8 cellular contexts compared by ENCODE assay signal in genomic region chr4:186144596-186145569, GRCh38. TPM values are rescaled to one million over a fixed set of nuclear protein-coding genes. Genes with fewer than 3 reads are reported as not detected.
DNase-seq lines count a peak whose midpoint lies in the region; ATAC-seq and TF ChIP-seq lines count a peak whose summit lies in the region.

No MANE protein-coding gene starts in this region.

- DNase-seq in activated naive CD4-positive, alpha-beta T cell treated with Interleukin-2 at 50 U/mL for 16 hours, result peak; percentile 9
- no peak for DNase-seq in activated naive CD4-positive, alpha-beta T cell (lab: John Stamatoyannopoulos, UW)
- DNase-seq in SK-N-SH, result peak; percentile 92
- DNase-seq in dorsolateral prefrontal cortex, result peak in 8 of 10 donors; percentile 33 to 72 (median 60)
- DNase-seq in lower leg skin (ENCODE audit: low spot score in 2 of 2), result peak; percentile 27 to 92
- peak; percentile 25 for DNase-seq in stimulated activated naive CD8-positive, alpha-beta T cell treated with anti-CD3 and anti-CD28 coated beads, Interleukin-15, Interleukin-2, amounts not matched to agents 100 U/mL and 50 U/mL, for 24 hours
- DNase-seq in GM19240 (ENCODE audit: insufficient read length, low spot score), result no peak

- peak overlapping the region; percentile 83 for H3K4me2 ChIP-seq in SK-N-SH

- POLR2A ChIA-PET in SK-N-SH (lab: Yijun Ruan, JAX), result interaction anchor here (0.9 kb wide), 1 partner anchor 105 kb away, joined by 3 read pairs; no protein-coding TSS in a partner anchor

- H3F3A ChIP-seq in SK-N-SH (replicated peaks; ENCODE audit: insufficient read depth), result no peaks in the 10 kb centered on the region

- no peaks in the 10 kb centered on the region for H3K79me2 ChIP-seq in SK-N-SH (ENCODE audit: insufficient read depth)

- CTCF ChIA-PET in SK-N-SH (lab: Yijun Ruan, JAX), result interaction anchor here (1.2 to 2.7 kb wide), 2 partner anchors 8 to 17 kb away, joined by 3 to 15 read pairs; no protein-coding TSS in a partner anchor

- H3K36me3 ChIP-seq in SK-N-SH (replicated peaks in 1 of 2; ENCODE audit: control insufficient read depth in 1 of 2, insufficient read depth in 2 of 2, low read length in 1 of 2), result no peaks in the 10 kb centered on the region

- H3K9ac ChIP-seq in SK-N-SH, result no peak overlapping the region

- peak overlapping the region; percentile 92 for H2AFZ ChIP-seq in SK-N-SH (ENCODE audit: low read depth)

- intact Hi-C loops in dorsolateral prefrontal cortex (cut with DNase I), result loop anchor here in 1 of 2 donors (2.0 kb wide), 1 partner anchor 46 kb away; the partner anchor contains the start of gene CYP4V2
- intact Hi-C loops in lower leg skin (cut with DNase I; ENCODE audit: low total_unique reads), result no loop called here

- TF ChIP-seq EP300 in SK-N-SH (IDR thresholded peaks at IDR 0.05; ENCODE audit: borderline replicate concordance in 1 of 2, low read depth in 1 of 2, low read length in 1 of 2), result no peak

- no peaks in the 10 kb centered on the region for H3K9me3 ChIP-seq in SK-N-SH

- WGBS in SK-N-SH (ENCODE audit: low lambda C conversion rate), result 8% methylated on average over 11 of the region's 108 CpGs
- 1% methylated on average over 38 to 40 of the region's 108 CpGs for WGBS in lower leg skin, 2 donors

- TF ChIP-seq POLR2A in lower leg skin (IDR thresholded peaks at IDR 0.05), result no peak

- no peaks in the 10 kb centered on the region for H3K9me2 ChIP-seq in SK-N-SH

- H3K27me3 ChIP-seq in SK-N-SH (ENCODE audit: insufficient read depth), result 0 out of 2 replicates have a peak, but pooled peaks cover 6% of the 10 kb centered on the region
- peaks cover 0 to 13% (median 0%) of the 10 kb centered on the region in 45 donors for H3K27me3 ChIP-seq in dorsolateral prefrontal cortex

- peak overlapping the region in 1 of 2 experiments; percentile 62; a peak in 1 of 4 replicates for H3K27ac ChIP-seq in SK-N-SH (ENCODE audit: low read depth in 2 of 2, low read length in 1 of 2)
- peak overlapping the region in 57 of 59 donors; percentile 12 to 95 (median 85) for H3K27ac ChIP-seq in dorsolateral prefrontal cortex

- TF ChIP-seq RAD21 in SK-N-SH (IDR thresholded peaks at IDR 0.05; ENCODE audit: low read length), result no peak

- no peak for TF ChIP-seq CTCF in SK-N-SH (IDR thresholded peaks at IDR 0.05)
- TF ChIP-seq CTCF in dorsolateral prefrontal cortex (IDR thresholded peaks at IDR 0.05 in 54 of 56, conservative IDR thresholded peaks at IDR 0.05 in 2 of 56; ENCODE audit: low read depth in 1 of 56, partially characterized antibody in 56 of 56), result no peak
- TF ChIP-seq CTCF in lower leg skin (IDR thresholded peaks at IDR 0.05), result no peak

- H3K4me3 ChIP-seq in SK-N-SH (ENCODE audit: low read depth in 2 of 2, low read length in 1 of 2) (peak overlapping the region; percentile 56 to 63), dorsolateral prefrontal cortex (peak overlapping the region; percentile 40 to 82 (median 65)), lower leg skin (ENCODE audit: low read depth, poor library complexity, severe bottlenecking) (peak overlapping the region; percentile 34)

- H4K20me1 ChIP-seq in SK-N-SH (ENCODE audit: insufficient read depth), result no peaks in the 10 kb centered on the region

- ATAC-seq in HG02938 (IDR thresholded peaks at IDR 0.05; ENCODE audit: unreplicated experiment), result peak; percentile 32
- ATAC-seq in stimulated activated naive CD8-positive, alpha-beta T cell treated with anti-CD3 and anti-CD28 coated beads, Interleukin-15, Interleukin-2, amounts not matched to agents 100 U/mL and 50 U/mL, for 24 hours, result peak; percentile 48

- H3K4me1 ChIP-seq in SK-N-SH (ENCODE audit: control insufficient read depth in 1 of 2, insufficient read depth in 2 of 2, low read depth in 1 of 2, low read length in 1 of 2), result peaks cover 0 to 8% of the 10 kb centered on the region in 2 experiments; a peak in 2 of 4 replicates

TF ChIP-seq in SK-N-SH, 30 proteins besides CTCF, POLR2A, EP300 and RAD21:
- TF ChIP-seq USF2 (IDR thresholded peaks at IDR 0.05; ENCODE audit: borderline replicate concordance, low read depth, low read length), result no peak
- TF ChIP-seq GATA2 (CRISPR knock-in tag; IDR thresholded peaks at IDR 0.05), result peak; percentile 76

RNA-seq across cellular contexts. Expression of gene FAM149A, which starts 40.4 kb away (rescaled TPM):
- 0.21 and 0.38 TPM in 2 replicates for polyA plus RNA-seq in SK-N-SH (2012; rRNA removed)
- polyA plus RNA-seq in SK-N-SH (2012; cell fraction: cytosol; rRNA removed), result 0.43 and 0.49 TPM in 2 replicates
- polyA plus RNA-seq in SK-N-SH (2012; cell fraction: nucleus; rRNA removed), result 0.29 and 0.30 TPM in 2 replicates
- total RNA-seq in dorsolateral prefrontal cortex (10 to 100 TPM; 11.1 to 45.5 (median 27.6) TPM), lower leg skin (1 to 10 TPM in 3 of 4 donors, under 1 TPM in 1; 0.59 to 4.7 (median 2.7) TPM)

RNA-seq across cellular contexts. Expression of gene CYP4V2, which starts 46.5 kb away (rescaled TPM):
- polyA plus RNA-seq in SK-N-SH (2012; rRNA removed), result 7.8 and 10.0 TPM in 2 replicates
- 10.4 and 11.7 TPM in 2 replicates for polyA plus RNA-seq in SK-N-SH (2012; cell fraction: cytosol; rRNA removed)
- 14.5 and 17.6 TPM in 2 replicates for polyA plus RNA-seq in SK-N-SH (2012; cell fraction: nucleus; rRNA removed)
- total RNA-seq in dorsolateral prefrontal cortex (10 to 100 TPM; 15.1 to 68.4 (median 33.4) TPM), lower leg skin (10 to 100 TPM in 1 of 4 donors, 1 to 10 TPM in 3; 4.3 to 14.7 (median 4.8) TPM)

Comparison
In these comparisons a context has a peak if more than half of its experiments do, and no peak if none do; other contexts are left out.
1. DNase-seq: peak in activated naive CD4-positive, alpha-beta T cell treated with Interleukin-2 at 50 U/mL for 16 hours (single experiment), SK-N-SH (single experiment), dorsolateral prefrontal cortex (8 of 10), lower leg skin (2 of 2) and stimulated activated naive CD8-positive, alpha-beta T cell treated with anti-CD3 and anti-CD28 coated beads, Interleukin-15, Interleukin-2, amounts not matched to agents 100 U/mL and 50 U/mL, for 24 hours (single experiment); none in activated naive CD4-positive, alpha-beta T cell (0 of 4) and GM19240 (single experiment).
2. Peak in every context shown above with its lines, with median percentiles within 50 percentile points of each other: H3K4me3 ChIP-seq.